14 cellular contexts compared by ENCODE assay signal in genomic region chr11:23569547-23569946, GRCh38.
DNase-seq lines count a peak whose midpoint lies in the region; ATAC-seq and TF ChIP-seq lines count a peak whose summit lies in the region.
"Had no signal": no experiment of that assay in that cellular context is flagged by ENCODE, and none has a peak within 500 bp of the region (broad histone marks: within the 10 kb centered on the region; RNA-seq: fewer than 3 reads in every experiment).

No MANE protein-coding gene starts in this region.

- H3K27me3 ChIP-seq in KMS-11 (ENCODE audit: insufficient read depth, low read depth) = no peaks in the 10 kb centered on the region

- peak overlapping the region; percentile 35; the same call in 1 of the 2 replicates for H2AFZ ChIP-seq in KMS-11 (ENCODE audit: low read depth)

- peaks cover 0 to 3% of the 10 kb centered on the region in 2 donors for H3K9me3 Mint-ChIP-seq in stimulated activated naive B cell treated with anti-CD40 and anti-IgM and Interleukin-4, amounts not matched to agents 10 μg/mL and 1 μg/mL and 100 μg/mL, for 72 hours
- H3K9me3 Mint-ChIP-seq: activated CD4-positive, alpha-beta T cell treated with anti-CD3 and anti-CD28 coated beads, Interleukin-2, amount 10 ng/mL, durations not matched to agents 7 days and 5 days had no signal

- H3K4me1 ChIP-seq in KMS-11 (ENCODE audit: low read depth, poor library complexity, severe bottlenecking) = peaks cover 85% of the 10 kb centered on the region

- H4K20me1 ChIP-seq in KMS-11 (ENCODE audit: insufficient read depth) = no peaks in the 10 kb centered on the region

- H3K4me1 Mint-ChIP-seq in stimulated activated naive B cell treated with anti-CD40 and anti-IgM and Interleukin-4, amounts not matched to agents 10 μg/mL and 1 μg/mL and 100 μg/mL, for 72 hours = peaks cover 0 to 4% of the 10 kb centered on the region in 2 donors
- H3K4me1 Mint-ChIP-seq: activated CD4-positive, alpha-beta T cell treated with anti-CD3 and anti-CD28 coated beads, Interleukin-2, amount 10 ng/mL, durations not matched to agents 7 days and 5 days; memory B cell had no signal

- no peaks in the 10 kb centered on the region for H3K36me3 ChIP-seq in KMS-11 (ENCODE audit: insufficient read depth)
- H3K36me3 ChIP-seq: thoracic aorta had no signal

- H3K27ac ChIP-seq in KMS-11 = peak overlapping the region; percentile 79
- H3K27ac ChIP-seq: skin epidermis, thoracic aorta had no signal

- H3K36me3 Mint-ChIP-seq in stimulated activated naive B cell treated with anti-CD40 and anti-IgM and Interleukin-4, amounts not matched to agents 10 μg/mL and 1 μg/mL and 100 μg/mL, for 72 hours = no peaks in the 10 kb centered on the region
- H3K36me3 Mint-ChIP-seq: memory B cell had no signal

- H3K4me3 ChIP-seq in KMS-11 (IDR thresholded peaks at IDR 0.05; ENCODE audit: insufficient read depth, low read depth, low read length) = no peak overlapping the region
- H3K4me3 ChIP-seq: skin epidermis, thoracic aorta had no signal

- no peak overlapping the region for H3K4me3 Mint-ChIP-seq in stimulated activated naive B cell treated with anti-CD40 and anti-IgM and Interleukin-4, amounts not matched to agents 10 μg/mL and 1 μg/mL and 100 μg/mL, for 72 hours
- H3K4me3 Mint-ChIP-seq: activated CD4-positive, alpha-beta T cell treated with anti-CD3 and anti-CD28 coated beads, Interleukin-2, amount 10 ng/mL, durations not matched to agents 7 days and 5 days; memory B cell had no signal

- peak overlapping the region; percentile 34; the same call in 1 of the 2 replicates for H3K9ac ChIP-seq in KMS-11

- ATAC-seq in GM19328 (IDR thresholded peaks at IDR 0.05; ENCODE audit: unreplicated experiment) = peak; percentile 58
- ATAC-seq in HG02884 (IDR thresholded peaks at IDR 0.05; ENCODE audit: unreplicated experiment) = peak; percentile 64
- ATAC-seq in stimulated activated naive B cell treated with anti-CD40 and anti-IgM and Interleukin-4, amounts not matched to agents 10 μg/mL and 1 μg/mL and 100 μg/mL, for 72 hours (replicated peaks) = peak; percentile 31 to 42

- no peaks in the 10 kb centered on the region for H3K79me2 ChIP-seq in KMS-11 (ENCODE audit: insufficient read depth, low read depth)

- no peak for DNase-seq in stimulated activated naive B cell treated with anti-CD40 and anti-IgM and Interleukin-4, amounts not matched to agents 10 μg/mL and 1 μg/mL and 100 μg/mL, for 72 hours
- no peak for DNase-seq in SKM-1 (lab: John Stamatoyannopoulos, UW; ENCODE audit: unreplicated experiment)
- DNase-seq in NCI-H1436 (lab: John Stamatoyannopoulos, UW) = no peak
- DNase-seq in NCI-H187 (lab: John Stamatoyannopoulos, UW) = no peak
- DNase-seq: activated CD4-positive, alpha-beta T cell treated with anti-CD3 and anti-CD28 coated beads, Interleukin-2, amount 10 ng/mL, durations not matched to agents 7 days and 5 days; COR-L47; NCI-H1105; NCI-H510A had no signal

- H3K4me2 ChIP-seq in KMS-11 = peak overlapping the region; percentile 59

- TF ChIP-seq CTCF in KMS-11 (conservative IDR thresholded peaks at IDR 0.05; ENCODE audit: low read depth, low read length) = no peak

- H3K27ac Mint-ChIP-seq in stimulated activated naive B cell treated with anti-CD40 and anti-IgM and Interleukin-4, amounts not matched to agents 10 μg/mL and 1 μg/mL and 100 μg/mL, for 72 hours = no peak overlapping the region
- H3K27ac Mint-ChIP-seq: activated CD4-positive, alpha-beta T cell treated with anti-CD3 and anti-CD28 coated beads, Interleukin-2, amount 10 ng/mL, durations not matched to agents 7 days and 5 days; memory B cell had no signal

- no peaks in the 10 kb centered on the region for H3K27me3 Mint-ChIP-seq in stimulated activated naive B cell treated with anti-CD40 and anti-IgM and Interleukin-4, amounts not matched to agents 10 μg/mL and 1 μg/mL and 100 μg/mL, for 72 hours
- H3K27me3 Mint-ChIP-seq: activated CD4-positive, alpha-beta T cell treated with anti-CD3 and anti-CD28 coated beads, Interleukin-2, amount 10 ng/mL, durations not matched to agents 7 days and 5 days; memory B cell had no signal
